1 cellular context compared by ENCODE assay signal in the genomic region with DNA sequence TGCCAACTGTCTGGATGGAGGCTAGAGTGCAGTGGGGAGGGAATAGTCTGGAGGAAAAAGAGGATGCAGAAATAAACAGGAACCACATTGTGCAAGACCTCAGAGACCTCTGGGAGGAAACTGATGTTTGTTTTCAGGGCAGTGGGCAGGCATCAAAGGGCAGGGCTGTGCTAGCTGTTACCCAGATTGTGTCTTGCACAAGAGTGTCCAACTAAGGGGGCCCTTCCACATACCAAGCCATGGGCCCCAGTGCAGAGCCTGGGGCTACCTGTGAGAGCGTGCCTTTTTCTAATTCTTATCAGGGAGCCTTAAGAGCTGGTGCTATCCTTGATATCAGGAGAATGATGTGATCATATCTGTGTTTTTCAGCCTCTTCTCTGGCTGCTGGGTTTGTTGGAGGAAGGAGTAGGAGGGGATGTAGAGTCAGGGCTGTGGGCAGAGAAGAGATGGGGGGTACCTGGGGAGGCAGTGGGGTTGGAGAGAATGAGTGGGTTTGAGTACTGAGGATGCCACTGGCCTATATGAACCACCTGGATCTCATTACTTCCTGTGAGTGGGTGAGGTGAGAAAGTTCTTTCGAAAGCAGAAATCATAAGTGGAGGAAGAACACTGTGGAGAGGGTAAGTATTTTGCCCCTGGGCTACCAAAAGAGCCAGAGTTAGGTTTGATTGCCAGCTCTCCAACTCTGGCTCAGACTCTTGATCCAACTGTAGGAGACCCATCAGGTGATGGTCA.
TF ChIP-seq lines count a peak whose summit lies in the region.

No MANE protein-coding gene starts in this region.

TF ChIP-seq in SK-N-SH treated with all-trans-retinoic acid at 6 μM for 48 hours, 23 proteins besides CTCF, POLR2A, EP300 and RAD21 (continued from another document):
- TF ChIP-seq PATZ1 (CRISPR knock-in tag; IDR thresholded peaks at IDR 0.05; ENCODE audit: borderline replicate concordance) (no peak), ZNF8 (CRISPR knock-in tag; IDR thresholded peaks at IDR 0.05) (no peak), RARB (CRISPR knock-in tag; IDR thresholded peaks at IDR 0.05) (no peak), ZNF70 (CRISPR knock-in tag; IDR thresholded peaks at IDR 0.05) (no peak), SNAI2 (CRISPR knock-in tag; IDR thresholded peaks at IDR 0.05) (no peak), OSR1 (CRISPR knock-in tag; IDR thresholded peaks at IDR 0.05) (no peak), ESRRG (CRISPR knock-in tag; IDR thresholded peaks at IDR 0.05) (no peak), BACH2 (CRISPR knock-in tag; IDR thresholded peaks at IDR 0.05; ENCODE audit: borderline replicate concordance) (no peak), TOX (CRISPR knock-in tag; IDR thresholded peaks at IDR 0.05; ENCODE audit: borderline replicate concordance) (no peak)
